In the genomic region with DNA sequence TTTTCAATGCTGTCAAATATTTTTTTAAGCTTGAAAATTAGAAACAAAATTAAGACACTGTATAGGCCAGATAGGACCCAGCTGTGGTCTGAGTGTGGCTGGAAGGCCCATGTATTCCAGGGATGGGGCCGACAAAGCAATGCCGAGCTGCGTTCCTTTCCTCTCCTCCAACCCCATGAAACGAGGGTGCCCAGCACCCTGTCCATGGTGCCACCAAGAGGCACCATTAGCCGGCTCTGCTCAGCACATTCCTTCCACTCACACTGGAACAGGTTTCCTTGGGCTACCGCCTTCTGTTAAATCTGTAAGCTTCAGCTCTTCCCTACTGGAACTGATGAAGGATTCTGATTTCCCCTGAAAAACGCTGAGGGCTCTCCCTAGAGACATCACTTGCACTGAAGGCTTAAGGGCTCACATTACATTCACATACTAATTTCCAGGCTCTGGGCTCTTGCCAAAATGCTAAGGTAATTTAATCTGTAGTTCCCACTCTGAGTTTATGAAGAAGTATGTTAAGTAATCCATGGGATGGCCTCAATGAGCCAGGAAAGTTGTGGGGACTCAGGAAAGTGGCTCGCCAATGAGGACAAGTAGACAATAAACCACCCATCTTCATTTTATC, we compare ENCODE assay signal across 14 cellular contexts.
A peak's percentile ranks its signal among the peaks of the same experiment; 100 is the strongest.
DNase-seq lines count a peak whose midpoint lies in the region; ATAC-seq and TF ChIP-seq lines count a peak whose summit lies in the region.
"Had no signal": no experiment of that assay in that cellular context is flagged by ENCODE, and none has a peak within 500 bp of the region (broad histone marks: within the 10 kb centered on the region; RNA-seq: fewer than 3 reads in every experiment).

No MANE protein-coding gene starts in this region.

- H3K27ac Mint-ChIP-seq in brain (peak overlapping the region in 4 of 5 experiments; percentile 22 to 69 (median 64)), progenitor cell of endocrine pancreas (no peak overlapping the region)

- no peak for TF ChIP-seq EP300 in suprapubic skin (IDR thresholded peaks at IDR 0.05)

- H3K27me3 Mint-ChIP-seq in brain (no peaks in the 10 kb centered on the region), progenitor cell of endocrine pancreas (no peaks in the 10 kb centered on the region)

- H3K9me3 ChIP-seq in suprapubic skin (no peaks in the 10 kb centered on the region), mesenchymal stem cell (ENCODE audit: control insufficient read depth, low read length) (no peaks in the 10 kb centered on the region)
- H3K9me3 ChIP-seq: A549, uterus had no signal

- H4K91ac ChIP-seq in mesenchymal stem cell (ENCODE audit: low read length) = no peak overlapping the region

- H2AFZ ChIP-seq in mesenchymal stem cell (ENCODE audit: low read depth, low read length) = no peak overlapping the region

- no peak overlapping the region for H3K18ac ChIP-seq in mesenchymal stem cell (ENCODE audit: low read depth in 1 of 2, low read length in 2 of 2)

- no peak for TF ChIP-seq CTCF in brain (conservative IDR thresholded peaks at IDR 0.05)
- no peak for TF ChIP-seq CTCF in suprapubic skin (IDR thresholded peaks at IDR 0.05)
- no peak for TF ChIP-seq CTCF in progenitor cell of endocrine pancreas (IDR thresholded peaks at IDR 0.05; ENCODE audit: unreplicated experiment)

- H2BK120ac ChIP-seq in mesenchymal stem cell (ENCODE audit: low read depth, low read length) = no peak overlapping the region

- H2BK12ac ChIP-seq in mesenchymal stem cell (ENCODE audit: low read length in 2 of 2) = no peak overlapping the region

- H3K36me3 Mint-ChIP-seq in brain = peaks cover 25% of the 10 kb centered on the region
- H3K36me3 Mint-ChIP-seq in progenitor cell of endocrine pancreas (ENCODE audit: insufficient read depth) = peaks cover 18% of the 10 kb centered on the region

- TF ChIP-seq POLR2A in suprapubic skin (IDR thresholded peaks at IDR 0.05) = no peak

- peak overlapping the region in 1 of 5 experiments; percentile 7 for H3K4me3 Mint-ChIP-seq in brain
- H3K4me3 Mint-ChIP-seq in progenitor cell of endocrine pancreas (ENCODE audit: low read depth) = no peak overlapping the region
- H3K4me3 Mint-ChIP-seq: activated T-helper 1 cell treated with anti-CD3 and anti-CD28 coated beads, Interleukin-12 subunit alpha, Interleukin-12 subunit beta, Interleukin-2, Interleukin-4 antibody, amounts not matched to agents 30 ng/mL and 10 ng/mL and 1 ng/mL, durations not matched to agents 14 hours and 24 hours and 36 hours had no signal

- no peak overlapping the region for H3K23ac ChIP-seq in mesenchymal stem cell (ENCODE audit: low read length in 2 of 2)

- H4K8ac ChIP-seq in mesenchymal stem cell (ENCODE audit: low read length) = no peak overlapping the region

- H3K4me2 ChIP-seq in mesenchymal stem cell (ENCODE audit: low read length, poor library complexity, severe bottlenecking) = no peak overlapping the region
- H3K4me2 ChIP-seq: A549 had no signal

- peaks cover 47% of the 10 kb centered on the region for H3K79me1 ChIP-seq in mesenchymal stem cell (replicated peaks; ENCODE audit: low read length, poor library complexity, severe bottlenecking)

- H3K9ac ChIP-seq in mesenchymal stem cell (ENCODE audit: low read length) = no peak overlapping the region

- no peak overlapping the region for H3K4ac ChIP-seq in mesenchymal stem cell (ENCODE audit: low read depth in 1 of 2, low read length in 2 of 2)

- H2BK15ac ChIP-seq in mesenchymal stem cell (ENCODE audit: low read depth, poor library complexity, severe bottlenecking) = no peak overlapping the region

- H2AK5ac ChIP-seq in mesenchymal stem cell (ENCODE audit: low read length, severe bottlenecking) = no peak overlapping the region

- no peaks in the 10 kb centered on the region for H3K4me1 ChIP-seq in suprapubic skin
- H3K4me1 ChIP-seq in mesenchymal stem cell (ENCODE audit: control insufficient read depth, insufficient read depth, low read depth, low read length) = peaks cover 27% of the 10 kb centered on the region
- H3K4me1 ChIP-seq: A549 had no signal

- no peak overlapping the region for H2BK5ac ChIP-seq in mesenchymal stem cell (ENCODE audit: low read depth, low read length, poor library complexity, severe bottlenecking)

- no peaks in the 10 kb centered on the region for H3K27me3 ChIP-seq in suprapubic skin
- H3K27me3 ChIP-seq in mesenchymal stem cell (ENCODE audit: control insufficient read depth in 1 of 2, insufficient read depth in 1 of 2, low read length in 2 of 2) = no peaks in the 10 kb centered on the region
- H3K27me3 ChIP-seq: uterus had no signal

- ATAC-seq in sciatic nerve = no peak
- ATAC-seq: A549 had no signal

- no peaks in the 10 kb centered on the region for H3K9me3 Mint-ChIP-seq in brain
- H3K9me3 Mint-ChIP-seq in progenitor cell of endocrine pancreas (ENCODE audit: low read depth) = no peaks in the 10 kb centered on the region
- H3K9me3 Mint-ChIP-seq: activated T-helper 1 cell treated with anti-CD3 and anti-CD28 coated beads, Interleukin-12 subunit alpha, Interleukin-12 subunit beta, Interleukin-2, Interleukin-4 antibody, amounts not matched to agents 30 ng/mL and 10 ng/mL and 1 ng/mL, durations not matched to agents 14 hours and 24 hours and 36 hours had no signal

- H3K14ac ChIP-seq in mesenchymal stem cell (ENCODE audit: low read length in 2 of 2) = no peak overlapping the region

- H3K27ac ChIP-seq in suprapubic skin (no peak overlapping the region), mesenchymal stem cell (ENCODE audit: low read length, poor library complexity, severe bottlenecking) (no peak overlapping the region)
- H3K27ac ChIP-seq: A549, uterus had no signal

- DNase-seq in NCI-H345 (lab: John Stamatoyannopoulos, UW) = peak; percentile 40
- DNase-seq in NCI-H345 treated with DMSO at 0.1 percent for 48 hours (lab: John Stamatoyannopoulos, UW; ENCODE audit: unreplicated experiment) = no peak
- peak; percentile 94 for DNase-seq in NCI-H2107 treated with DMSO at 0.1 percent for 48 hours (lab: John Stamatoyannopoulos, UW; ENCODE audit: unreplicated experiment)
- peak; percentile 34 for DNase-seq in sciatic nerve (ENCODE audit: low spot score)
- no peak for DNase-seq in suprapubic skin (ENCODE audit: low spot score in 2 of 2)
- no peak for DNase-seq in progenitor cell of endocrine pancreas (ENCODE audit: low spot score, unreplicated experiment)
- DNase-seq in mesenchymal stem cell = no peak
- DNase-seq: activated CD4-positive, CD25-positive, alpha-beta regulatory T cell treated with anti-CD3 and anti-CD28 coated beads, Interleukin-2, amount 50 U/mL, for 72 hours; mammary epithelial cell; SW 1271 had no signal

- intact Hi-C loops in sciatic nerve (cut with DNase I) = no loop called here

- H3K36me3 ChIP-seq in suprapubic skin (peaks cover 40% of the 10 kb centered on the region), mesenchymal stem cell (ENCODE audit: control insufficient read depth in 1 of 2, insufficient read depth in 2 of 2, low read depth in 1 of 2, low read length in 2 of 2) (peaks cover 42 to 67% of the 10 kb centered on the region in 2 experiments)
- H3K36me3 ChIP-seq: uterus had no signal

- WGBS in suprapubic skin = 79% methylated on average over 8 of the region's 8 CpGs
- WGBS in mesenchymal stem cell = 97% methylated on average over 7 of the region's 8 CpGs

- peaks cover 37% of the 10 kb centered on the region for H3K4me1 Mint-ChIP-seq in brain
- H3K4me1 Mint-ChIP-seq in progenitor cell of endocrine pancreas (ENCODE audit: low read depth) = peaks cover 2% of the 10 kb centered on the region

- H3K4me3 ChIP-seq in suprapubic skin (no peak overlapping the region), mesenchymal stem cell (ENCODE audit: insufficient read depth in 1 of 2, low read depth in 1 of 2, low read length in 2 of 2) (no peak overlapping the region)
- H3K4me3 ChIP-seq: A549, uterus had no signal

Comparison
In these comparisons a context has a peak if more than half of its experiments do, and no peak if none do; other contexts are left out.
1. DNase-seq: peak in NCI-H345 (single experiment), NCI-H2107 treated with DMSO at 0.1 percent for 48 hours (single experiment) and sciatic nerve (single experiment); none in NCI-H345 treated with DMSO at 0.1 percent for 48 hours (single experiment), suprapubic skin (0 of 2), progenitor cell of endocrine pancreas (single experiment) and mesenchymal stem cell (single experiment).